Comparison of ENCODE assay signal across 16 cellular contexts in the genomic region with DNA sequence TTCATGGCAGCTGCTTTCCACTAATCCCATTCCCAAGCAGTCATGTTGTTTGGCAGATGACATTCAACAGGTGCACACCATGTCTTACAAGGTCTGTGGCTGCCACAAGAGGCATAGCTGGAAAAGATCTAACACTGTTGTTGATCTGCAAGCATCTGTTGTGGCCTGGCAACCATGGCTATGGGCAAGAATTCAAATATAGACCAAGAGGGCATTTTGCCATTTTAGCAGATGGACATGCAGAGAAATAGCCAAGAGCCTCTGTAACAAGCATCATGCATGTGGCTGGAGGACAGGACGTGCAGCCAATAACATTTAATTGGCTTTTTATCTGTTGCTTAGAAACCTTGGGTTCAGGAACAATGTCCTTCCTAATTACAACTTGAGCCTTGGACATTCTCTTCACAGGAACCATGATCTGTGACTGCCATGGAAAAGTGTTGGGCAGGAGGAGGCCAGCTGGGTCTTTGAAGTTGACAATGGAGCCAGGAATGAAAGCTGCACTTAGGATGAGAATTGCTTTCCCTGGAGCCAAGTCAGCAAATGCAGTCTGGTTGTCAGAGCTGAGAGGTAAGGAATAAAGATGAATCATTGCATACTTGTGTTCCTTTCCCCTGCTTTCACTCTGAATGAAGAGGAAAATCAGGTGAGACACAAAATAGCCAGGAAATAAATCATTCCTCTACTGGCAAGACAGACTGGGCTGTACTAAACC.
DNase-seq lines count a peak whose midpoint lies in the region; TF ChIP-seq lines count a peak whose summit lies in the region.
"Had no signal": no experiment of that assay in that cellular context is flagged by ENCODE, and none has a peak within 500 bp of the region (broad histone marks: within the 10 kb centered on the region; RNA-seq: fewer than 3 reads in every experiment).

No MANE protein-coding gene starts in this region.

- TF ChIP-seq CTCF in cardiac muscle cell (IDR thresholded peaks at IDR 0.05; ENCODE audit: low read depth, low read length), result no peak
- TF ChIP-seq CTCF in left ventricle myocardium inferior (IDR thresholded peaks at IDR 0.05; ENCODE audit: borderline replicate concordance), result no peak

- no peak overlapping the region for H3K4me3 ChIP-seq in cardiac muscle cell
- no peak overlapping the region for H3K4me3 ChIP-seq in left ventricle myocardium inferior
- no peak overlapping the region for H3K4me3 ChIP-seq in mesendoderm (ENCODE audit: low read length)
- H3K4me3 ChIP-seq: coronary artery, testis had no signal

- peak overlapping the region; percentile 59 for H3K27ac ChIP-seq in cardiac muscle cell
- H3K27ac ChIP-seq in left ventricle myocardium inferior (replicated peaks), result no peak overlapping the region
- no peak overlapping the region for H3K27ac ChIP-seq in mesendoderm (ENCODE audit: low read depth, low read length)
- H3K27ac ChIP-seq: coronary artery, testis had no signal

- no peak overlapping the region for H3K9ac ChIP-seq in mesendoderm (ENCODE audit: low read length)

- no peak overlapping the region for H2BK15ac ChIP-seq in mesendoderm (replicated peaks; ENCODE audit: low read depth)

- H3K4me1 ChIP-seq in cardiac muscle cell (ENCODE audit: low read depth) (peaks cover 9% of the 10 kb centered on the region), left ventricle myocardium inferior (peaks cover 13% of the 10 kb centered on the region), mesendoderm (ENCODE audit: control insufficient read depth, low read depth, low read length) (no peaks in the 10 kb centered on the region)
- H3K4me1 ChIP-seq: testis had no signal

- no peak overlapping the region for H3K4ac ChIP-seq in mesendoderm (ENCODE audit: low read depth, low read length)

- H3K4me2 ChIP-seq in mesendoderm (ENCODE audit: low read length), result no peak overlapping the region

- intact Hi-C loops in left ventricle myocardium inferior (cut with micrococcal nuclease), result no loop called here

- no peaks in the 10 kb centered on the region for H3K9me3 ChIP-seq in cardiac muscle cell (ENCODE audit: low read depth)
- H3K9me3 ChIP-seq in left ventricle myocardium inferior (replicated peaks), result peaks cover 16% of the 10 kb centered on the region
- H3K9me3 ChIP-seq: testis had no signal

- H3K27me3 ChIP-seq in cardiac muscle cell, result no peaks in the 10 kb centered on the region
- no peaks in the 10 kb centered on the region for H3K27me3 ChIP-seq in left ventricle myocardium inferior (ENCODE audit: low read depth)
- no peaks in the 10 kb centered on the region for H3K27me3 ChIP-seq in mesendoderm (ENCODE audit: insufficient read depth, low read length, poor library complexity)
- H3K27me3 ChIP-seq: testis had no signal

- no peak overlapping the region for H2AK5ac ChIP-seq in mesendoderm (ENCODE audit: low read length)

- no peak overlapping the region for H4K5ac ChIP-seq in mesendoderm (ENCODE audit: low read length)

- H3K79me2 ChIP-seq in mesendoderm (ENCODE audit: control insufficient read depth, insufficient read depth, low read length), result no peaks in the 10 kb centered on the region

- no peak overlapping the region for H2BK5ac ChIP-seq in mesendoderm (ENCODE audit: low read length)

- H3K79me1 ChIP-seq in mesendoderm (ENCODE audit: low read length), result no peaks in the 10 kb centered on the region

- H3K56ac ChIP-seq in mesendoderm (ENCODE audit: low read length), result no peak overlapping the region

- peak in 1 of 2 donors; percentile 43 for DNase-seq in cardiac muscle cell (ENCODE audit: low read depth in 1 of 2, low spot score in 1 of 2)
- no peak for DNase-seq in left ventricle myocardium inferior
- DNase-seq in SK-N-DZ (ENCODE audit: low spot score), result peak; percentile 55
- DNase-seq in left kidney (ENCODE audit: low read depth, low spot score), result peak; percentile 11
- no peak for DNase-seq in activated naive CD4-positive, alpha-beta T cell treated with Interleukin-2 at 50 U/mL for 16 hours
- no peak for DNase-seq in mesendoderm
- no peak for DNase-seq in OCI-M1 (lab: John Stamatoyannopoulos, UW)
- DNase-seq: activated CD4-positive, alpha-beta T cell treated with anti-CD3 and anti-CD28 coated beads for 1 hour; activated naive CD8-positive, alpha-beta T cell treated with anti-CD3 and anti-CD28 coated beads for 36 hours; NCI-H1694 treated with DMSO at 0.1 percent for 48 hours; NCI-H226; RPMI8226; stimulated activated CD4-positive, alpha-beta T cell treated with anti-CD3 and anti-CD28 coated beads, Interleukin-1b, Interleukin-23, amount 100 ng/mL, for 48 hours; SW 1271; testis had no signal

- H3K23ac ChIP-seq in mesendoderm (ENCODE audit: low read length), result no peak overlapping the region

- H3K36me3 ChIP-seq in cardiac muscle cell, result no peaks in the 10 kb centered on the region
- H3K36me3 ChIP-seq in left ventricle myocardium inferior, result no peaks in the 10 kb centered on the region
- H3K36me3 ChIP-seq in mesendoderm (ENCODE audit: control insufficient read depth, insufficient read depth, low read length), result no peaks in the 10 kb centered on the region

- no CpG with 5 or more reads among the region's 1 CpG for WGBS in mesendoderm (ENCODE audit: extremely low coverage, insufficient coverage, low lambda C conversion rate)

- no peak overlapping the region for H4K8ac ChIP-seq in mesendoderm (ENCODE audit: low read depth, low read length)

- no peak overlapping the region for H3K18ac ChIP-seq in mesendoderm (ENCODE audit: low read length)

- no peak overlapping the region for H2BK120ac ChIP-seq in mesendoderm (ENCODE audit: low read depth, low read length)

Comparison
In these comparisons a context has a peak if more than half of its experiments do, and no peak if none do; other contexts are left out.
1. DNase-seq: peak in SK-N-DZ (single experiment) and left kidney (single experiment); none in left ventricle myocardium inferior (single experiment), activated naive CD4-positive, alpha-beta T cell treated with Interleukin-2 at 50 U/mL for 16 hours (single experiment), mesendoderm (single experiment) and OCI-M1 (single experiment).